In the genomic region with DNA sequence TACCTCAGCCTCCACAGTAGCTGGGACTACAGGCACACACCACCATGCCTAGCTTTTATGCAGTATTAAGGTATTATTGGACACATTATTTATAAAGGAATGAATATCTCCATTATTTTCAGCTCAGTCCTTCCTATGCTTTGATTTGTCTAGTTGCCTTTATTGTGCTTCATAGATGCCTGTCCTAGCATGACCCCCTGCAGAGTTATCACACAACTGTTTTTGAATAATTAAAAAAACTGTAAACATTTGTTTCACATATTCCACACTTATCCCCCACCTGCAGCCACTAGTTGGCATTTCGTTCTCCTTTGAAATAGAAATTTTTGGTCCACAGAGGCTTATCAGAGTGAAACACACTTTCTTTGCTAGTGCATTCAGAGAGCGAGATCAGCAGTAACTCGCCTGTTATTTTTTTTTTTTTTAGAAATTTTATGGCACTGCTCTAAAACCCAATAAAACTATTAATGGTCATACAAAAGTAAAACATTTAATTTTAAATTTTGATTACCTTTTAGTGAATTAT, we compare ENCODE assay signal across 1 cellular context.
A peak's percentile ranks its signal among the peaks of the same experiment; 100 is the strongest.
TF ChIP-seq lines count a peak whose summit lies in the region.

No MANE protein-coding gene starts in this region.

TF ChIP-seq in K562, 482 proteins besides CTCF, POLR2A, EP300 and RAD21 (continued from another document):
- TF ChIP-seq, protein P1, sequence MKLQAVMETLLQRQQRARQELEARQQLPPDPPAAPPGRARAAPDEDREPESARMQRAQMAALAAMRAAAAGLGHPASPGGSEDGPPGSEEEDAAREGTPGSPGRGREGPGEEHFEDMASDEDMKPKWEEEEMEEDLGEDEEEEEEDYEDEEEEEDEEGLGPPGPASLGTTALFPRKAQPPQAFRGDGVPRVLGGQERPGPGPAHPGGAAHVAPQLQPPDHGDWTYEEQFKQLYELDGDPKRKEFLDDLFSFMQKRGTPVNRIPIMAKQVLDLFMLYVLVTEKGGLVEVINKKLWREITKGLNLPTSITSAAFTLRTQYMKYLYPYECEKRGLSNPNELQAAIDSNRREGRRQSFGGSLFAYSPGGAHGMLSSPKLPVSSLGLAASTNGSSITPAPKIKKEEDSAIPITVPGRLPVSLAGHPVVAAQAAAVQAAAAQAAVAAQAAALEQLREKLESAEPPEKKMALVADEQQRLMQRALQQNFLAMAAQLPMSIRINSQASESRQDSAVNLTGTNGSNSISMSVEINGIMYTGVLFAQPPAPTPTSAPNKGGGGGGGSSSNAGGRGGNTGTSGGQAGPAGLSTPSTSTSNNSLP (IDR thresholded peaks at IDR 0.05; ENCODE audit: borderline replicate concordance, low read depth, low read length): peak; percentile 78; the same call in 1 of the 2 replicates
- TF ChIP-seq NCOR1 (IDR thresholded peaks at IDR 0.05) (peak; percentile 83), MEF2A (IDR thresholded peaks at IDR 0.05; ENCODE audit: control insufficient read depth, low read depth, low read length) (0 out of 2 replicates have a peak, but pooled peaks have one; percentile 49), ZFP30 (CRISPR knock-in tag; IDR thresholded peaks at IDR 0.05; ENCODE audit: borderline replicate concordance) (no peak), POLR2AphosphoS5 (IDR thresholded peaks at IDR 0.05; ENCODE audit: control insufficient read depth, insufficient read depth, low read depth, low read length) (peak; percentile 79), LCOR (CRISPR knock-in tag; IDR thresholded peaks at IDR 0.05) (no peak), TRIM24 (IDR thresholded peaks at IDR 0.05) (peak in 1 of 2 experiments; percentile 64; a peak in 2 of 4 replicates), NFIC (IDR thresholded peaks at IDR 0.05) (peak; percentile 56; the same call in 1 of the 2 replicates), CBX3 (IDR thresholded peaks at IDR 0.05; ENCODE audit: borderline replicate concordance in 1 of 2, low read length in 2 of 2) (0 out of 3 replicates have a peak, but pooled peaks of 1 of the 2 experiments have one; percentile 30), SMARCA4 (IDR thresholded peaks at IDR 0.05) (peak; percentile 87)
- TF ChIP-seq, protein P2, sequence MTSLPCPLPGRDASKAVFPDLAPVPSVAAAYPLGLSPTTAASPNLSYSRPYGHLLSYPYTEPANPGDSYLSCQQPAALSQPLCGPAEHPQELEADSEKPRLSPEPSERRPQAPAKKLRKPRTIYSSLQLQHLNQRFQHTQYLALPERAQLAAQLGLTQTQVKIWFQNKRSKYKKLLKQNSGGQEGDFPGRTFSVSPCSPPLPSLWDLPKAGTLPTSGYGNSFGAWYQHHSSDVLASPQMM (CRISPR knock-in tag; IDR thresholded peaks at IDR 0.05): no peak
